1 cellular context compared by ENCODE assay signal in the genomic region with DNA sequence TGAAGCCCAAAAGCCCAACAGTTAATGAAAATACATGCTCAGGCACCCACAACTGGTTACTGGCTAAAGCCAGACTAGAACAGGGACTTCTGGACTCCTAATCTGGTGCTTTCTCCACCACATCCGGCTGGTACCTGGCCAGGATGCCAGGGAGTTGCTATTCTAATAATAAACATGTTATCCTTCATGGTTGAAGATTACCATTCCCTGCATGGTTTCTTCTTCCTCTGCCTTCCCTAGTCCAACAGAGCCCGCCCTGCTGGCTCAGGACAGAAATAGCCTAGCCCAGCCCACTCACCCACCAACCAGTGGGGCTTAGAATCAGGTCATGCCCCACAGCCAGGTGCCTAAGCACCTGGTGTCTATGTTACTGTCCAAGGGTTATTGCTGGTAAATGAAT.
TF ChIP-seq lines count a peak whose summit lies in the region.

No MANE protein-coding gene starts in this region.

TF ChIP-seq in HEK293, 187 proteins besides CTCF, POLR2A, EP300 and RAD21 (continued from another document):
- TF ChIP-seq, protein P1, sequence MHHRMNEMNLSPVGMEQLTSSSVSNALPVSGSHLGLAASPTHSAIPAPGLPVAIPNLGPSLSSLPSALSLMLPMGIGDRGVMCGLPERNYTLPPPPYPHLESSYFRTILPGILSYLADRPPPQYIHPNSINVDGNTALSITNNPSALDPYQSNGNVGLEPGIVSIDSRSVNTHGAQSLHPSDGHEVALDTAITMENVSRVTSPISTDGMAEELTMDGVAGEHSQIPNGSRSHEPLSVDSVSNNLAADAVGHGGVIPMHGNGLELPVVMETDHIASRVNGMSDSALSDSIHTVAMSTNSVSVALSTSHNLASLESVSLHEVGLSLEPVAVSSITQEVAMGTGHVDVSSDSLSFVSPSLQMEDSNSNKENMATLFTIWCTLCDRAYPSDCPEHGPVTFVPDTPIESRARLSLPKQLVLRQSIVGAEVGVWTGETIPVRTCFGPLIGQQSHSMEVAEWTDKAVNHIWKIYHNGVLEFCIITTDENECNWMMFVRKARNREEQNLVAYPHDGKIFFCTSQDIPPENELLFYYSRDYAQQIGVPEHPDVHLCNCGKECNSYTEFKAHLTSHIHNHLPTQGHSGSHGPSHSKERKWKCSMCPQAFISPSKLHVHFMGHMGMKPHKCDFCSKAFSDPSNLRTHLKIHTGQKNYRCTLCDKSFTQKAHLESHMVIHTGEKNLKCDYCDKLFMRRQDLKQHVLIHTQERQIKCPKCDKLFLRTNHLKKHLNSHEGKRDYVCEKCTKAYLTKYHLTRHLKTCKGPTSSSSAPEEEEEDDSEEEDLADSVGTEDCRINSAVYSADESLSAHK (tag by site-specific recombination; IDR thresholded peaks at IDR 0.05) = no peak
- TF ChIP-seq HOXA7 (CRISPR knock-in tag; IDR thresholded peaks at IDR 0.05; ENCODE audit: borderline replicate concordance) = no peak
- no peak for TF ChIP-seq YY2 (tag by site-specific recombination; IDR thresholded peaks at IDR 0.05)
- TF ChIP-seq, protein P2, sequence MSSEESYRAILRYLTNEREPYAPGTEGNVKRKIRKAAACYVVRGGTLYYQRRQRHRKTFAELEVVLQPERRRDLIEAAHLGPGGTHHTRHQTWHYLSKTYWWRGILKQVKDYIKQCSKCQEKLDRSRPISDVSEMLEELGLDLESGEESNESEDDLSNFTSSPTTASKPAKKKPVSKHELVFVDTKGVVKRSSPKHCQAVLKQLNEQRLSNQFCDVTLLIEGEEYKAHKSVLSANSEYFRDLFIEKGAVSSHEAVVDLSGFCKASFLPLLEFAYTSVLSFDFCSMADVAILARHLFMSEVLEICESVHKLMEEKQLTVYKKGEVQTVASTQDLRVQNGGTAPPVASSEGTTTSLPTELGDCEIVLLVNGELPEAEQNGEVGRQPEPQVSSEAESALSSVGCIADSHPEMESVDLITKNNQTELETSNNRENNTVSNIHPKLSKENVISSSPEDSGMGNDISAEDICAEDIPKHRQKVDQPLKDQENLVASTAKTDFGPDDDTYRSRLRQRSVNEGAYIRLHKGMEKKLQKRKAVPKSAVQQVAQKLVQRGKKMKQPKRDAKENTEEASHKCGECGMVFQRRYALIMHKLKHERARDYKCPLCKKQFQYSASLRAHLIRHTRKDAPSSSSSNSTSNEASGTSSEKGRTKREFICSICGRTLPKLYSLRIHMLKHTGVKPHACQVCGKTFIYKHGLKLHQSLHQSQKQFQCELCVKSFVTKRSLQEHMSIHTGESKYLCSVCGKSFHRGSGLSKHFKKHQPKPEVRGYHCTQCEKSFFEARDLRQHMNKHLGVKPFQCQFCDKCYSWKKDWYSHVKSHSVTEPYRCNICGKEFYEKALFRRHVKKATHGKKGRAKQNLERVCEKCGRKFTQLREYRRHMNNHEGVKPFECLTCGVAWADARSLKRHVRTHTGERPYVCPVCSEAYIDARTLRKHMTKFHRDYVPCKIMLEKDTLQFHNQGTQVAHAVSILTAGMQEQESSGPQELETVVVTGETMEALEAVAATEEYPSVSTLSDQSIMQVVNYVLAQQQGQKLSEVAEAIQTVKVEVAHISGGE (tag by site-specific recombination; conservative IDR thresholded peaks at IDR 0.05; ENCODE audit: low read depth) = no peak
- no peak for TF ChIP-seq OVOL3 (tag by site-specific recombination; IDR thresholded peaks at IDR 0.05)
- TF ChIP-seq, protein P3, sequence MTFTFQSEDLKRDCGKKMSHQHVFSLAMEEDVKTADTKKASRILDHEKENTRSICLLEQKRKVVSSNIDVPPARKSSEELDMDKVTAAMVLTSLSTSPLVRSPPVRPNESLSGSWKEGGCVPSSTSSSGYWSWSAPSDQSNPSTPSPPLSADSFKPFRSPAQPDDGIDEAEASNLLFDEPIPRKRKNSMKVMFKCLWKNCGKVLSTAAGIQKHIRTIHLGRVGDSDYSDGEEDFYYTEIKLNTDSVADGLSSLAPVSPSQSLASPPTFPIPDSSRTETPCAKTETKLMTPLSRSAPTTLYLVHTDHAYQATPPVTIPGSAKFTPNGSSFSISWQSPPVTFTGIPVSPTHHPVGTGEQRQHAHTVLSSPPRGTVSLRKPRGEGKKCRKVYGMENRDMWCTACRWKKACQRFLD (tag by site-specific recombination; IDR thresholded peaks at IDR 0.05) = no peak
- TF ChIP-seq ZNF677 (tag by site-specific recombination; IDR thresholded peaks at IDR 0.05) = no peak
- TF ChIP-seq, protein P4, sequence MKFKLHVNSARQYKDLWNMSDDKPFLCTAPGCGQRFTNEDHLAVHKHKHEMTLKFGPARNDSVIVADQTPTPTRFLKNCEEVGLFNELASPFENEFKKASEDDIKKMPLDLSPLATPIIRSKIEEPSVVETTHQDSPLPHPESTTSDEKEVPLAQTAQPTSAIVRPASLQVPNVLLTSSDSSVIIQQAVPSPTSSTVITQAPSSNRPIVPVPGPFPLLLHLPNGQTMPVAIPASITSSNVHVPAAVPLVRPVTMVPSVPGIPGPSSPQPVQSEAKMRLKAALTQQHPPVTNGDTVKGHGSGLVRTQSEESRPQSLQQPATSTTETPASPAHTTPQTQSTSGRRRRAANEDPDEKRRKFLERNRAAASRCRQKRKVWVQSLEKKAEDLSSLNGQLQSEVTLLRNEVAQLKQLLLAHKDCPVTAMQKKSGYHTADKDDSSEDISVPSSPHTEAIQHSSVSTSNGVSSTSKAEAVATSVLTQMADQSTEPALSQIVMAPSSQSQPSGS (tag by site-specific recombination; IDR thresholded peaks at IDR 0.05; ENCODE audit: low read depth) = no peak
- no peak for TF ChIP-seq GLI4 (tag by site-specific recombination; IDR thresholded peaks at IDR 0.05)
- no peak for TF ChIP-seq ZNF114 (tag by site-specific recombination; IDR thresholded peaks at IDR 0.05)
- no peak for TF ChIP-seq ZBTB17 (tag by site-specific recombination; IDR thresholded peaks at IDR 0.05)
- TF ChIP-seq ZNF785 (tag by site-specific recombination; IDR thresholded peaks at IDR 0.05) = no peak
